ENCODE assay signal across 19 cellular contexts in genomic region chr13:23411706-23412105, GRCh38.
"Had no signal": no experiment of that assay in that cellular context is flagged by ENCODE, and none has a peak within 500 bp of the region (broad histone marks: within the 10 kb centered on the region; RNA-seq: fewer than 3 reads in every experiment).

No MANE protein-coding gene starts in this region.

- H3K27me3 ChIP-seq: right lobe of liver had no signal

- H3K9me3 ChIP-seq: prostate gland, right lobe of liver, thoracic aorta had no signal

- DNase-seq: activated CD4-positive, CD25-positive, alpha-beta regulatory T cell treated with anti-CD3 and anti-CD28 coated beads, Interleukin-2, amount 50 U/mL, for 72 hours; activated effector memory CD4-positive, alpha-beta T cell treated with anti-CD3 and anti-CD28 coated beads, Interleukin-2, amount 50 U/mL, for 16 hours; activated naive CD4-positive, alpha-beta T cell treated with anti-CD3 and anti-CD28 coated beads, Interleukin-2, amount 50 U/mL, for 16 hours; activated T-cell treated with anti-CD3 and anti-CD28 coated beads, Interleukin-2, amount 50 U/mL, for 72 hours; aorta; effector CD8-positive, alpha-beta T cell; hippocampal formation; left colon; occipital lobe; right lobe of liver; stimulated activated CD4-positive, alpha-beta T cell treated with anti-CD3 and anti-CD28 coated beads, Interleukin-4, amount 100 ng/mL, for 1 hour; T1000 had no signal

- H3K27ac Mint-ChIP-seq: activated T-cell treated with anti-CD3 and anti-CD28 coated beads, Interleukin-2, amount 50 U/mL, for 72 hours; dendritic cell treated with granulocyte-macrophage colony-stimulating factor and Interleukin-4, amounts not matched to agents 40 ng/mL and 50 ng/mL, for 4 days had no signal

- H3K27ac ChIP-seq: prostate gland, right lobe of liver, thoracic aorta had no signal

- H3K4me1 ChIP-seq: prostate gland, right lobe of liver had no signal

- H3K36me3 ChIP-seq: prostate gland, right lobe of liver, thoracic aorta had no signal

- H3K4me3 ChIP-seq: lung, prostate gland, right lobe of liver, smooth muscle cell, thoracic aorta had no signal

- H3K27me3 Mint-ChIP-seq: dendritic cell treated with granulocyte-macrophage colony-stimulating factor and Interleukin-4, amounts not matched to agents 40 ng/mL and 50 ng/mL, for 4 days had no signal

- H3K4me2 ChIP-seq: smooth muscle cell had no signal

- ATAC-seq: activated T-cell treated with anti-CD3 and anti-CD28 coated beads, Interleukin-2, amount 50 U/mL, for 72 hours; left colon; right lobe of liver had no signal

- H3K4me3 Mint-ChIP-seq: activated T-cell treated with anti-CD3 and anti-CD28 coated beads, Interleukin-2, amount 50 U/mL, for 72 hours; dendritic cell treated with granulocyte-macrophage colony-stimulating factor and Interleukin-4, amounts not matched to agents 40 ng/mL and 50 ng/mL, for 4 days had no signal

- H3K9me3 Mint-ChIP-seq: activated T-cell treated with anti-CD3 and anti-CD28 coated beads, Interleukin-2, amount 50 U/mL, for 72 hours; dendritic cell treated with granulocyte-macrophage colony-stimulating factor and Interleukin-4, amounts not matched to agents 40 ng/mL and 50 ng/mL, for 4 days had no signal

- FAIRE-seq: bronchial epithelial cell, islet of Langerhans had no signal
